ENCODE assay signal across 9 cellular contexts in the genomic region with DNA sequence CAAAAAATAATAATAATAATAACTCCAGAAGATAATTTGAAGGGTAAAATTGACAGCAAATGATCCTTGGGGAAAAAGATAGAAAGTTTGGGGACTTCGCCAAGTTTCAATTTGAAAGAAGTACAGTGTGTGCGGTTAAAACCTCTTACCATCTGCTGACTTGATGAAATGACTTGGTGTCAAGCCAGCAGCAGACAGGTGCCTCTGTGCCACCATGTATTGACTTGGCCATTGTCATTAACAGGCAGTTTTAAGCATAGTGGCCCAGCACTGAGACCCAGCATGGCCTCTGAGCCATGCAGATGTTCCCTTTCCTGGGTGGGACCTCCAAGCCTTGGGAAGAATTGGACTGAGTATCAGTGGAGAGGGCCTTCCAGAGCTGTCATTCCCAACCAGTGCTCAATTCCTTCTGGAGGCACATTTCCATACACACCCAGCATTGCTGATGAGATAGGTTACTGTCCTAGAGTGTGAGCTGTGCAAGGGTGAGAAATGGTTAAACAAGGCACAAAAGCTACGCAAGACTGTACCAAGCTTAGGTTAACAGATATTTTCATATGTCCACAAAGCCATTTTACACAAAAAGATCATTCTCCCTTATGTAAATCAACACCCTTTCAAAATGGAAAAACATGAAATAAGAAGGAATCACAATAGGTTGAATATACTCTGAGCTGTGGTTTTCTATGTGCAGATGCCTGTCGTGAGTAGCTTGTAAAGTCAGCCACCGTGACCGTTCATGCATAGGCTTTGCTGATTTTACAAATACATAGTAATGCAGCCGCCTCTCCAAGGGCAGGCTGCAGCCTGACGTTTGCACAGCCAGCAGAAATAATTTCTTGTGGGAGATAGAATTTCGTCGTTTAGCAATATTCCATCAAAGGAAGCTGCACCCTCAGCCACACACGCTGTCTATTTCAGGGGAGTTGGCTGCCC. TPM values are rescaled to one million over a fixed set of nuclear protein-coding genes. Genes with fewer than 3 reads are reported as not detected.
DNase-seq lines count a peak whose midpoint lies in the region; ATAC-seq and TF ChIP-seq lines count a peak whose summit lies in the region.
"Had no signal": no experiment of that assay in that cellular context is flagged by ENCODE, and none has a peak within 500 bp of the region (broad histone marks: within the 10 kb centered on the region; RNA-seq: fewer than 3 reads in every experiment).

No MANE protein-coding gene starts in this region.

- no peaks in the 10 kb centered on the region for H3K9me3 Mint-ChIP-seq in activated CD8-positive, alpha-beta T cell treated with anti-CD3 and anti-CD28 coated beads for 36 hours

- CTCF ChIA-PET in activated CD8-positive, alpha-beta T cell treated with anti-CD3 and anti-CD28 coated beads for 36 hours (lab: Charles Lee), result no interaction called here

- intact Hi-C loops in activated CD8-positive, alpha-beta T cell treated with anti-CD3 and anti-CD28 coated beads for 36 hours (cut with micrococcal nuclease), result no loop called here

- ATAC-seq in GM21717 (IDR thresholded peaks at IDR 0.05; ENCODE audit: unreplicated experiment) (peak; percentile 56), HG03571 (IDR thresholded peaks at IDR 0.05; ENCODE audit: unreplicated experiment) (peak; percentile 71), HG03097 (IDR thresholded peaks at IDR 0.05; ENCODE audit: low FRiP score, unreplicated experiment) (no peak)
- ATAC-seq in activated CD8-positive, alpha-beta T cell treated with anti-CD3 and anti-CD28 coated beads for 36 hours, result no peak
- ATAC-seq: left lobe of liver had no signal

- H3K36me3 Mint-ChIP-seq in activated CD8-positive, alpha-beta T cell treated with anti-CD3 and anti-CD28 coated beads for 36 hours (ENCODE audit: low read depth), result no peaks in the 10 kb centered on the region

- H3K27ac ChIP-seq in VCaP, result peak overlapping the region; percentile 82

- H3K27ac Mint-ChIP-seq in activated CD8-positive, alpha-beta T cell treated with anti-CD3 and anti-CD28 coated beads for 36 hours, result no peak overlapping the region

- DNase-seq in HCEC 1CT (no peak), CD1c-positive myeloid dendritic cell (ENCODE audit: extremely low spot score) (no peak)
- no peak for DNase-seq in activated CD8-positive, alpha-beta T cell treated with anti-CD3 and anti-CD28 coated beads for 36 hours

- no peak for TF ChIP-seq CTCF in VCaP (conservative IDR thresholded peaks at IDR 0.05)
- no peak for TF ChIP-seq CTCF in activated CD8-positive, alpha-beta T cell treated with anti-CD3 and anti-CD28 coated beads for 36 hours (IDR thresholded peaks at IDR 0.05)

- no peak overlapping the region for H3K4me3 Mint-ChIP-seq in activated CD8-positive, alpha-beta T cell treated with anti-CD3 and anti-CD28 coated beads for 36 hours

- peaks cover 9% of the 10 kb centered on the region for H3K27me3 Mint-ChIP-seq in activated CD8-positive, alpha-beta T cell treated with anti-CD3 and anti-CD28 coated beads for 36 hours

- H3K4me3 ChIP-seq in GM08714 (ENCODE audit: low read length), result peak overlapping the region; percentile 24; the same call in 1 of the 2 replicates

- peaks cover 3% of the 10 kb centered on the region for H3K4me1 Mint-ChIP-seq in activated CD8-positive, alpha-beta T cell treated with anti-CD3 and anti-CD28 coated beads for 36 hours (ENCODE audit: low read depth)

- POLR2A ChIA-PET in activated CD8-positive, alpha-beta T cell treated with anti-CD3 and anti-CD28 coated beads for 36 hours (lab: Charles Lee), result interaction anchor here (0.6 to 1.2 kb wide), 3 partner anchors 13 to 72 kb away, joined by 3 read pairs; no protein-coding TSS in a partner anchor

RNA-seq across cellular contexts. Expression of a gene that starts 59.4 kb away (rescaled TPM):
- 10 to 100 TPM; 32.6 to 35.1 TPM for total RNA-seq in activated CD8-positive, alpha-beta T cell treated with anti-CD3 and anti-CD28 coated beads for 36 hours

Comparison
In these comparisons a context has a peak if more than half of its experiments do, and no peak if none do; other contexts are left out.
1. ATAC-seq: peak in GM21717 (single experiment) and HG03571 (single experiment); none in activated CD8-positive, alpha-beta T cell treated with anti-CD3 and anti-CD28 coated beads for 36 hours (single experiment) and HG03097 (single experiment).